ENCODE assay signal across 10 cellular contexts in the genomic region with DNA sequence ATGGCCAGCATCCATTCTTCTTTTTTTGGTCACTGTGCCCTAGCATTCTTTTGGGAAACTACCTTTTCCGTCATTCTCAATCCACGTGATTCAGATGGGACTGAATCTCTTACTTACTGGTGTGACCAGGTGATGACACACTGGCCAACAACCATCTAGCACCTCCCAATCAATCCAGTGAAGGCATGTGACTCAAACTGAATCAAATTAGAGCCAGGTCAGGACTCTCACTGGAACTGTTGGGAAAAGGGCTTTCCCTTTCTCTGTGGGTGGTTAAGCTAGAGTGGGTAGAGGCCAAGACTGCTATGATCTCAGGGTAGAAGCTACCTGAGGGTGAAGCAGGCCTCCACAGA. TPM values are rescaled to one million over a fixed set of nuclear protein-coding genes. Genes with fewer than 3 reads are reported as not detected.
A peak's percentile ranks its signal among the peaks of the same experiment; 100 is the strongest.
DNase-seq lines count a peak whose midpoint lies in the region; ATAC-seq and TF ChIP-seq lines count a peak whose summit lies in the region.
"Had no signal": no experiment of that assay in that cellular context is flagged by ENCODE, and none has a peak within 500 bp of the region (broad histone marks: within the 10 kb centered on the region; RNA-seq: fewer than 3 reads in every experiment).

No MANE protein-coding gene starts in this region.

- H3K4me3 ChIP-seq in ascending aorta: no peak overlapping the region
- H3K4me3 ChIP-seq: cardiac muscle cell had no signal

- H3K4me3 Mint-ChIP-seq in osteocyte (ENCODE audit: unreplicated experiment) (no peak overlapping the region), WTC11 (no peak overlapping the region)

- peaks cover 26% of the 10 kb centered on the region for H3K4me1 Mint-ChIP-seq in osteocyte (ENCODE audit: unreplicated experiment)
- H3K4me1 Mint-ChIP-seq in WTC11: 0 out of 2 replicates have a peak, but pooled peaks cover 3% of the 10 kb centered on the region

- DNase-seq in GM13977 (ENCODE audit: low spot score) (peak; percentile 36), M059J (ENCODE audit: low read depth) (peak; percentile 95), ascending aorta (ENCODE audit: low spot score in 2 of 2) (no peak), osteocyte (ENCODE audit: extremely low spot score, unreplicated experiment) (no peak), WTC11 (ENCODE audit: low spot score) (no peak)
- DNase-seq: activated CD4-positive, alpha-beta T cell treated with anti-CD3 and anti-CD28 coated beads, Interleukin-2, amount 50 U/mL, for 48 hours had no signal

- no peaks in the 10 kb centered on the region for H3K9me3 ChIP-seq in ascending aorta

- in situ Hi-C loops in GM13977 (cut with MboI; ENCODE audit: low pct_unique_long_range_greater_than_20kb, low sequenced_read_pairs, unreplicated experiment): loop anchor here (10.0 to 25.0 kb wide), 2 partner anchors 232 to 630 kb away; no protein-coding TSS in a partner anchor

- no peak for TF ChIP-seq CTCF in GM13977 (IDR thresholded peaks at IDR 0.05; ENCODE audit: extremely low read depth, insufficient read depth, missing control alignments)
- no peak for TF ChIP-seq CTCF in ascending aorta (IDR thresholded peaks at IDR 0.05)
- TF ChIP-seq CTCF in osteocyte (IDR thresholded peaks at IDR 0.05): no peak
- TF ChIP-seq CTCF in WTC11 (IDR thresholded peaks at IDR 0.05): no peak

- H3K36me3 Mint-ChIP-seq in osteocyte (ENCODE audit: unreplicated experiment) (no peaks in the 10 kb centered on the region), WTC11 (no peaks in the 10 kb centered on the region)

- intact Hi-C loops in ascending aorta (cut with DNase I): no loop called here

- peak overlapping the region; percentile 86 for H3K27ac Mint-ChIP-seq in osteocyte (ENCODE audit: unreplicated experiment)
- no peak overlapping the region for H3K27ac Mint-ChIP-seq in WTC11

- no peaks in the 10 kb centered on the region for H3K27me3 ChIP-seq in ascending aorta
- H3K27me3 ChIP-seq: cardiac muscle cell had no signal

- peak overlapping the region; percentile 39 to 59 for H3K27ac ChIP-seq in ascending aorta
- H3K27ac ChIP-seq: cardiac muscle cell had no signal

- POLR2A ChIA-PET in WTC11 (lab: Charles Lee): interaction anchor here (0.5 kb wide), 1 partner anchor 10 kb away, joined by 4 read pairs; no protein-coding TSS in a partner anchor

- H3K9me3 Mint-ChIP-seq in osteocyte (ENCODE audit: unreplicated experiment): peaks cover 10% of the 10 kb centered on the region
- peaks cover 26% of the 10 kb centered on the region for H3K9me3 Mint-ChIP-seq in WTC11

- H3K27me3 Mint-ChIP-seq in osteocyte (ENCODE audit: unreplicated experiment) (no peaks in the 10 kb centered on the region), WTC11 (ENCODE audit: low read depth) (no peaks in the 10 kb centered on the region)

- peaks cover 0 to 6% of the 10 kb centered on the region in 2 donors for H3K4me1 ChIP-seq in ascending aorta

- no peaks in the 10 kb centered on the region for H3K36me3 ChIP-seq in ascending aorta
- H3K36me3 ChIP-seq: cardiac muscle cell had no signal

- ATAC-seq in HG03135 (IDR thresholded peaks at IDR 0.05; ENCODE audit: unreplicated experiment): no peak
- no peak for ATAC-seq in GM19324 (IDR thresholded peaks at IDR 0.05; ENCODE audit: low FRiP score, unreplicated experiment)
- ATAC-seq in GM19467 (IDR thresholded peaks at IDR 0.05; ENCODE audit: unreplicated experiment): no peak
- no peak for ATAC-seq in WTC11

- CTCF ChIA-PET in WTC11 (lab: Charles Lee): interaction anchor here (1.1 to 2.1 kb wide), 4 partner anchors 8 to 228 kb away, joined by 3 to 13 read pairs (median 4); no protein-coding TSS in a partner anchor

TF ChIP-seq in WTC11, 78 proteins besides CTCF, POLR2A, EP300 and RAD21:
- TF ChIP-seq ZNF416 (CRISPR knock-in tag; IDR thresholded peaks at IDR 0.05) (no peak), NR2C2 (CRISPR knock-in tag; IDR thresholded peaks at IDR 0.05) (no peak), GRHL2 (CRISPR knock-in tag; IDR thresholded peaks at IDR 0.05; ENCODE audit: insufficient replicate concordance, severe bottlenecking) (no peak), ZNF121 (CRISPR knock-in tag; IDR thresholded peaks at IDR 0.05) (no peak), ZNF232 (CRISPR knock-in tag; IDR thresholded peaks at IDR 0.05) (no peak), GTF2I (CRISPR knock-in tag; conservative IDR thresholded peaks at IDR 0.05) (no peak), ETV6 (CRISPR knock-in tag; IDR thresholded peaks at IDR 0.05) (no peak), NR3C1 (CRISPR knock-in tag; conservative IDR thresholded peaks at IDR 0.05; ENCODE audit: low read depth) (no peak), MXD4 (CRISPR knock-in tag; IDR thresholded peaks at IDR 0.05; ENCODE audit: borderline replicate concordance) (no peak), NFYB (CRISPR knock-in tag; conservative IDR thresholded peaks at IDR 0.05; ENCODE audit: low read depth) (no peak), GABPB1 (CRISPR knock-in tag; IDR thresholded peaks at IDR 0.05) (no peak), ATF1 (CRISPR knock-in tag; IDR thresholded peaks at IDR 0.05) (no peak), CREB1 (CRISPR knock-in tag; IDR thresholded peaks at IDR 0.05) (no peak), ZNF423 (CRISPR knock-in tag; IDR thresholded peaks at IDR 0.05) (no peak)
- TF ChIP-seq, protein P1, sequence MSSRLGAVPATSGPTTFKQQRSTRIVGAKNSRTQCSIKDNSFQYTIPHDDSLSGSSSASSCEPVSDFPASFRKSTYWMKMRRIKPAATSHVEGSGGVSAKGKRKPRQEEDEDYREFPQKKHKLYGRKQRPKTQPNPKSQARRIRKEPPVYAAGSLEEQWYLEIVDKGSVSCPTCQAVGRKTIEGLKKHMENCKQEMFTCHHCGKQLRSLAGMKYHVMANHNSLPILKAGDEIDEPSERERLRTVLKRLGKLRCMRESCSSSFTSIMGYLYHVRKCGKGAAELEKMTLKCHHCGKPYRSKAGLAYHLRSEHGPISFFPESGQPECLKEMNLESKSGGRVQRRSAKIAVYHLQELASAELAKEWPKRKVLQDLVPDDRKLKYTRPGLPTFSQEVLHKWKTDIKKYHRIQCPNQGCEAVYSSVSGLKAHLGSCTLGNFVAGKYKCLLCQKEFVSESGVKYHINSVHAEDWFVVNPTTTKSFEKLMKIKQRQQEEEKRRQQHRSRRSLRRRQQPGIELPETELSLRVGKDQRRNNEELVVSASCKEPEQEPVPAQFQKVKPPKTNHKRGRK (CRISPR knock-in tag; IDR thresholded peaks at IDR 0.05; ENCODE audit: borderline replicate concordance): no peak
- TF ChIP-seq, protein P2, sequence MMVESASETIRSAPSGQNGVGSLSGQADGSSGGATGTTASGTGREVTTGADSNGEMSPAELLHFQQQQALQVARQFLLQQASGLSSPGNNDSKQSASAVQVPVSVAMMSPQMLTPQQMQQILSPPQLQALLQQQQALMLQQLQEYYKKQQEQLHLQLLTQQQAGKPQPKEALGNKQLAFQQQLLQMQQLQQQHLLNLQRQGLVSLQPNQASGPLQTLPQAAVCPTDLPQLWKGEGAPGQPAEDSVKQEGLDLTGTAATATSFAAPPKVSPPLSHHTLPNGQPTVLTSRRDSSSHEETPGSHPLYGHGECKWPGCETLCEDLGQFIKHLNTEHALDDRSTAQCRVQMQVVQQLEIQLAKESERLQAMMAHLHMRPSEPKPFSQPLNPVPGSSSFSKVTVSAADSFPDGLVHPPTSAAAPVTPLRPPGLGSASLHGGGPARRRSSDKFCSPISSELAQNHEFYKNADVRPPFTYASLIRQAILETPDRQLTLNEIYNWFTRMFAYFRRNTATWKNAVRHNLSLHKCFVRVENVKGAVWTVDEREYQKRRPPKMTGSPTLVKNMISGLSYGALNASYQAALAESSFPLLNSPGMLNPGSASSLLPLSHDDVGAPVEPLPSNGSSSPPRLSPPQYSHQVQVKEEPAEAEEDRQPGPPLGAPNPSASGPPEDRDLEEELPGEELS (CRISPR knock-in tag; IDR thresholded peaks at IDR 0.05): no peak
- TF ChIP-seq, protein P3, sequence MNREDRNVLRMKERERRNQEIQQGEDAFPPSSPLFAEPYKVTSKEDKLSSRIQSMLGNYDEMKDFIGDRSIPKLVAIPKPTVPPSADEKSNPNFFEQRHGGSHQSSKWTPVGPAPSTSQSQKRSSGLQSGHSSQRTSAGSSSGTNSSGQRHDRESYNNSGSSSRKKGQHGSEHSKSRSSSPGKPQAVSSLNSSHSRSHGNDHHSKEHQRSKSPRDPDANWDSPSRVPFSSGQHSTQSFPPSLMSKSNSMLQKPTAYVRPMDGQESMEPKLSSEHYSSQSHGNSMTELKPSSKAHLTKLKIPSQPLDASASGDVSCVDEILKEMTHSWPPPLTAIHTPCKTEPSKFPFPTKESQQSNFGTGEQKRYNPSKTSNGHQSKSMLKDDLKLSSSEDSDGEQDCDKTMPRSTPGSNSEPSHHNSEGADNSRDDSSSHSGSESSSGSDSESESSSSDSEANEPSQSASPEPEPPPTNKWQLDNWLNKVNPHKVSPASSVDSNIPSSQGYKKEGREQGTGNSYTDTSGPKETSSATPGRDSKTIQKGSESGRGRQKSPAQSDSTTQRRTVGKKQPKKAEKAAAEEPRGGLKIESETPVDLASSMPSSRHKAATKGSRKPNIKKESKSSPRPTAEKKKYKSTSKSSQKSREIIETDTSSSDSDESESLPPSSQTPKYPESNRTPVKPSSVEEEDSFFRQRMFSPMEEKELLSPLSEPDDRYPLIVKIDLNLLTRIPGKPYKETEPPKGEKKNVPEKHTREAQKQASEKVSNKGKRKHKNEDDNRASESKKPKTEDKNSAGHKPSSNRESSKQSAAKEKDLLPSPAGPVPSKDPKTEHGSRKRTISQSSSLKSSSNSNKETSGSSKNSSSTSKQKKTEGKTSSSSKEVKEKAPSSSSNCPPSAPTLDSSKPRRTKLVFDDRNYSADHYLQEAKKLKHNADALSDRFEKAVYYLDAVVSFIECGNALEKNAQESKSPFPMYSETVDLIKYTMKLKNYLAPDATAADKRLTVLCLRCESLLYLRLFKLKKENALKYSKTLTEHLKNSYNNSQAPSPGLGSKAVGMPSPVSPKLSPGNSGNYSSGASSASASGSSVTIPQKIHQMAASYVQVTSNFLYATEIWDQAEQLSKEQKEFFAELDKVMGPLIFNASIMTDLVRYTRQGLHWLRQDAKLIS (CRISPR knock-in tag; IDR thresholded peaks at IDR 0.05; ENCODE audit: borderline replicate concordance): no peak

RNA-seq across cellular contexts. Expression of a gene that starts 36.2 kb away (rescaled TPM):
- total RNA-seq in M059J (2014; rRNA removed; shearing (Covaris generic)): 23.6 and 49.6 TPM in 2 replicates
- total RNA-seq in ascending aorta (23.2 TPM), osteocyte (96.5 and 111 TPM in 2 replicates), WTC11 (2021) (114 to 149 TPM (median 127 TPM) in 3 replicates)

Comparison
In these comparisons a context has a peak if more than half of its experiments do, and no peak if none do; other contexts are left out.
1. DNase-seq: peak in GM13977 (single experiment) and M059J (single experiment); none in ascending aorta (0 of 2), osteocyte (single experiment) and WTC11 (single experiment).